In genomic region chr22:37591823-37592404, GRCh38 we compare ENCODE assay signal across 9 cellular contexts. TPM values are rescaled to one million over a fixed set of nuclear protein-coding genes. Genes with fewer than 3 reads are reported as not detected.
A peak's percentile ranks its signal among the peaks of the same experiment; 100 is the strongest.
DNase-seq lines count a peak whose midpoint lies in the region; ATAC-seq and TF ChIP-seq lines count a peak whose summit lies in the region.
"Had no signal": no experiment of that assay in that cellular context is flagged by ENCODE, and none has a peak within 500 bp of the region (broad histone marks: within the 10 kb centered on the region; RNA-seq: fewer than 3 reads in every experiment).

No MANE protein-coding gene starts in this region.

- peak overlapping the region; percentile 88 to 97 for H3K4me3 Mint-ChIP-seq in activated T-cell treated with anti-CD3 and anti-CD28 coated beads, Interleukin-2, amount 50 U/mL, for 72 hours

- H3K36me3 ChIP-seq in thoracic aorta (no peaks in the 10 kb centered on the region), esophagus muscularis mucosa (no peaks in the 10 kb centered on the region)

- ATAC-seq in activated T-cell treated with anti-CD3 and anti-CD28 coated beads, Interleukin-2, amount 50 U/mL, for 72 hours (replicated peaks in 1 of 2), result no peak
- ATAC-seq in thoracic aorta (ENCODE audit: insufficient number of reproducible peaks, low FRiP score, low read depth) (no peak), HG03175 (IDR thresholded peaks at IDR 0.05; ENCODE audit: unreplicated experiment) (no peak)

- 0 out of 2 replicates have a peak overlapping the region, but pooled peaks have one; percentile 8 for H3K4me3 ChIP-seq in WI38 (ENCODE audit: low read depth, low read length)
- H3K4me3 ChIP-seq in iPS-18c (ENCODE audit: insufficient read depth, low read depth, low read length), result peak overlapping the region; percentile 16; the same call in 1 of the 2 replicates
- H3K4me3 ChIP-seq in thoracic aorta, result peak overlapping the region; percentile 25
- H3K4me3 ChIP-seq in esophagus muscularis mucosa, result peak overlapping the region in 1 of 4 donors; percentile 21

- WGBS in esophagus muscularis mucosa, result 88% methylated on average over 12 of the region's 12 CpGs

- H3K4me1 ChIP-seq in thoracic aorta (ENCODE audit: control insufficient read depth in 1 of 2, low read depth in 2 of 2), result peaks cover 0 to 5% of the 10 kb centered on the region in 2 donors
- peaks cover 0 to 11% (median 3%) of the 10 kb centered on the region in 4 donors for H3K4me1 ChIP-seq in esophagus muscularis mucosa

- H3K4me1 Mint-ChIP-seq in activated T-cell treated with anti-CD3 and anti-CD28 coated beads, Interleukin-2, amount 50 U/mL, for 72 hours (ENCODE audit: low read depth), result peaks cover 11% of the 10 kb centered on the region

- H3K27ac Mint-ChIP-seq in activated T-cell treated with anti-CD3 and anti-CD28 coated beads, Interleukin-2, amount 50 U/mL, for 72 hours, result peak overlapping the region; percentile 71

- TF ChIP-seq CTCF in WI38 (IDR thresholded peaks at IDR 0.05; ENCODE audit: low read depth, low read length) (no peak), thoracic aorta (IDR thresholded peaks at IDR 0.05) (no peak), esophagus muscularis mucosa (IDR thresholded peaks at IDR 0.05) (no peak)

- no peaks in the 10 kb centered on the region for H3K27me3 Mint-ChIP-seq in activated T-cell treated with anti-CD3 and anti-CD28 coated beads, Interleukin-2, amount 50 U/mL, for 72 hours (ENCODE audit: low read depth)

- intact Hi-C loops in esophagus muscularis mucosa (cut with DNase I), result loop anchor here (2.0 kb wide), 1 partner anchor 47 kb away; no protein-coding TSS in a partner anchor

- H3K27ac ChIP-seq in thoracic aorta (no peak overlapping the region), esophagus muscularis mucosa (replicated peaks in 1 of 4) (no peak overlapping the region)

- TF ChIP-seq POLR2A in esophagus muscularis mucosa (IDR thresholded peaks at IDR 0.05; ENCODE audit: low read depth), result no peak

- DNase-seq in activated T-cell treated with anti-CD3 and anti-CD28 coated beads, Interleukin-2, amount 50 U/mL, for 72 hours, result no peak
- no peak for DNase-seq in activated T-cell treated with anti-CD3 and anti-CD28 coated beads, Interleukin-2, amount 50 U/mL, for 1 hour
- DNase-seq in thoracic aorta (ENCODE audit: low spot score), result no peak
- DNase-seq in esophagus muscularis mucosa (ENCODE audit: extremely low spot score), result no peak
- DNase-seq in hepatic stellate cell (ENCODE audit: low spot score), result no peak

- no peak for TF ChIP-seq EP300 in esophagus muscularis mucosa (IDR thresholded peaks at IDR 0.05)

- no peaks in the 10 kb centered on the region for H3K36me3 Mint-ChIP-seq in activated T-cell treated with anti-CD3 and anti-CD28 coated beads, Interleukin-2, amount 50 U/mL, for 72 hours (ENCODE audit: insufficient read depth in 2 of 2)

- no peaks in the 10 kb centered on the region for H3K27me3 ChIP-seq in thoracic aorta (replicated peaks; ENCODE audit: insufficient read depth)
- H3K27me3 ChIP-seq in esophagus muscularis mucosa, result peaks cover 0 to 22% (median 0%) of the 10 kb centered on the region in 4 donors

- no peaks in the 10 kb centered on the region for H3K9me3 Mint-ChIP-seq in activated T-cell treated with anti-CD3 and anti-CD28 coated beads, Interleukin-2, amount 50 U/mL, for 72 hours

- H3K9me3 ChIP-seq in iPS-18c (ENCODE audit: control insufficient read depth, insufficient read depth, low read length), result no peaks in the 10 kb centered on the region
- no peaks in the 10 kb centered on the region for H3K9me3 ChIP-seq in thoracic aorta
- no peaks in the 10 kb centered on the region for H3K9me3 ChIP-seq in esophagus muscularis mucosa

RNA-seq across cellular contexts. Expression of gene LGALS2, which starts 12.0 kb away (rescaled TPM):
- not detected for total RNA-seq in activated T-cell treated with anti-CD3 and anti-CD28 coated beads, Interleukin-2, amount 50 U/mL, for 72 hours
- total RNA-seq in thoracic aorta (not detected), esophagus muscularis mucosa (not detected)
- total RNA-seq: frontal cortex had no signal

RNA-seq across cellular contexts. Expression of gene GGA1, which starts 16.7 kb away (rescaled TPM):
- total RNA-seq in activated T-cell treated with anti-CD3 and anti-CD28 coated beads, Interleukin-2, amount 50 U/mL, for 72 hours, result 10 to 100 TPM; 81.5 to 96.2 TPM
- total RNA-seq in thoracic aorta (10 to 100 TPM; 59.9 to 61.2 TPM), esophagus muscularis mucosa (10 to 100 TPM; 30.3 to 44.7 (median 40.9) TPM)

RNA-seq across cellular contexts. Expression of gene CDC42EP1, which starts 31.6 kb away (rescaled TPM):
- 1 to 10 TPM; 4.0 to 4.6 TPM for total RNA-seq in activated T-cell treated with anti-CD3 and anti-CD28 coated beads, Interleukin-2, amount 50 U/mL, for 72 hours
- total RNA-seq in thoracic aorta (100 to 1,000 TPM in 1 of 2 donors, 10 to 100 TPM in 1; 61.6 to 104 TPM), esophagus muscularis mucosa (10 to 100 TPM; 19.9 to 38.1 (median 36.7) TPM)

RNA-seq across cellular contexts. Expression of gene SH3BP1, which starts 47.6 kb away (rescaled TPM):
- total RNA-seq in activated T-cell treated with anti-CD3 and anti-CD28 coated beads, Interleukin-2, amount 50 U/mL, for 72 hours, result 100 to 1,000 TPM in 1 of 2 donors, 10 to 100 TPM in 1; 99.0 to 103 TPM
- total RNA-seq in thoracic aorta (10 to 100 TPM in 1 of 2 donors, 1 to 10 TPM in 1; 5.6 to 14.2 TPM), esophagus muscularis mucosa (1 to 10 TPM; 1.5 to 7.5 (median 4.3) TPM)
